Comparison of ENCODE assay signal across 2 cellular contexts in genomic region chr17:81520021-81520894, GRCh38.
TF ChIP-seq lines count a peak whose summit lies in the region.

No MANE protein-coding gene starts in this region.

TF ChIP-seq in IMR-90, 13 proteins besides CTCF, POLR2A, EP300 and RAD21:
- TF ChIP-seq BHLHE40 (IDR thresholded peaks at IDR 0.05; ENCODE audit: low read depth, low read length), result no peak
- TF ChIP-seq CEBPB (IDR thresholded peaks at IDR 0.05; ENCODE audit: low read depth, low read length), result no peak
- no peak for TF ChIP-seq RCOR1 (IDR thresholded peaks at IDR 0.05; ENCODE audit: insufficient replicate concordance, low read length)
- TF ChIP-seq NFE2L2 (IDR thresholded peaks at IDR 0.05; ENCODE audit: low read depth, low read length), result no peak
- no peak for TF ChIP-seq MAFK (IDR thresholded peaks at IDR 0.05; ENCODE audit: low read depth, low read length)
- TF ChIP-seq CHD1 (IDR thresholded peaks at IDR 0.05; ENCODE audit: low read depth, low read length), result no peak
- no peak for TF ChIP-seq MXI1 (IDR thresholded peaks at IDR 0.05; ENCODE audit: borderline replicate concordance, low read depth, low read length)
- TF ChIP-seq ELK1 (IDR thresholded peaks at IDR 0.05; ENCODE audit: borderline replicate concordance, low read depth, low read length), result no peak
- TF ChIP-seq SMC3 (IDR thresholded peaks at IDR 0.05; ENCODE audit: low read depth, low read length), result no peak
- no peak for TF ChIP-seq FOS (IDR thresholded peaks at IDR 0.05; ENCODE audit: low read depth, low read length)
- TF ChIP-seq USF2 (IDR thresholded peaks at IDR 0.05; ENCODE audit: low read depth, low read length), result no peak
- no peak for TF ChIP-seq RFX5 (IDR thresholded peaks at IDR 0.05; ENCODE audit: low read depth, low read length)
- no peak for TF ChIP-seq MAZ (IDR thresholded peaks at IDR 0.05; ENCODE audit: borderline replicate concordance, low read depth, low read length)

TF ChIP-seq in neural cell, 6 proteins besides CTCF, POLR2A, EP300 and RAD21:
- no peak for TF ChIP-seq POLR2AphosphoS5 (IDR thresholded peaks at IDR 0.05)
- TF ChIP-seq REST (IDR thresholded peaks at IDR 0.05; ENCODE audit: borderline replicate concordance), result no peak
- TF ChIP-seq TAF1 (IDR thresholded peaks at IDR 0.05; ENCODE audit: low read depth), result no peak
- no peak for TF ChIP-seq EZH2 (IDR thresholded peaks at IDR 0.05; ENCODE audit: borderline replicate concordance, insufficient read depth, low read length, poor library complexity, severe bottlenecking)
- no peak for TF ChIP-seq SMC3 (conservative IDR thresholded peaks at IDR 0.05; ENCODE audit: poor library complexity)
- TF ChIP-seq MXI1 (conservative IDR thresholded peaks at IDR 0.05; ENCODE audit: poor library complexity, severe bottlenecking), result no peak
